Comparison of ENCODE assay signal across 15 cellular contexts in the genomic region with DNA sequence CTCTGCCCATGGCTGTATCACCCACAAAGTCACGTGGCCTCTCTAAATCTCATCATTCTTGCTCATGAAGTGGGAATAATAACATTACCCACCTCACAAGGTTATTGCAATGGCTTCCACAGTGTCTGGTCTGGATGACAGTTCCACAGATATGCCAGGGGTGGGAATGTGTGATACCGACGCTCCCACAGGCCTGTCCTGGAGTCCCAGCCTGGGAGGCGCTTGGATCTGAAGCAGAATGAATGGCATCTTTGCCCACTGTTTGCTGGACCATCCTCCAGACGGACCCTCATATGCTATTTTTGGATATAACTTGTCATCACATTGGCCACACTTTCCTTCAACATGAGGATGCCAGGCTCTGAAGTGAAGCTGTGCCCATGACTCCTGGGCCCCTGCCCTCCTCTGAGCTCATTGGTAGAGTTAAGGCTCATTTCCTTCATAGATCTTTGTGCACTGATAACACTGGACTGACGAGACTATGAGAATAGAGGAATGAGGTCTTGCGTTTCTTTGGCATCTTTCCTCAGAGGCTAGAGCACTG.
DNase-seq lines count a peak whose midpoint lies in the region; ATAC-seq and TF ChIP-seq lines count a peak whose summit lies in the region.
"Had no signal": no experiment of that assay in that cellular context is flagged by ENCODE, and none has a peak within 500 bp of the region (broad histone marks: within the 10 kb centered on the region; RNA-seq: fewer than 3 reads in every experiment).

No MANE protein-coding gene starts in this region.

- no peaks in the 10 kb centered on the region for H3K27me3 ChIP-seq in left ventricle myocardium inferior (ENCODE audit: low read depth)
- no peaks in the 10 kb centered on the region for H3K27me3 ChIP-seq in right atrium auricular region
- H3K27me3 ChIP-seq in SJCRH30: no peaks in the 10 kb centered on the region
- H3K27me3 ChIP-seq: BLaER1 treated with 17β-estradiol and CSF1 and Interleukin-3, amounts not matched to agents 10 nM and 100 nM had no signal

- peaks cover 6% of the 10 kb centered on the region for H3K27me3 Mint-ChIP-seq in osteocyte (ENCODE audit: unreplicated experiment)

- TF ChIP-seq CTCF in left ventricle myocardium inferior (IDR thresholded peaks at IDR 0.05; ENCODE audit: borderline replicate concordance): no peak
- no peak for TF ChIP-seq CTCF in right atrium auricular region (IDR thresholded peaks at IDR 0.05)
- no peak for TF ChIP-seq CTCF in osteocyte (IDR thresholded peaks at IDR 0.05)

- peaks cover 17% of the 10 kb centered on the region for H3K4me1 Mint-ChIP-seq in osteocyte (ENCODE audit: unreplicated experiment)
- H3K4me1 Mint-ChIP-seq: CD4-positive, CD25-positive, alpha-beta regulatory T cell had no signal

- H3K27ac ChIP-seq in left ventricle myocardium inferior (replicated peaks): no peak overlapping the region
- no peak overlapping the region for H3K27ac ChIP-seq in right atrium auricular region
- H3K27ac ChIP-seq in SJCRH30: no peak overlapping the region
- H3K27ac ChIP-seq: BLaER1 treated with 17β-estradiol and CSF1 and Interleukin-3, amounts not matched to agents 10 nM and 100 nM had no signal

- intact Hi-C loops in left cardiac atrium (cut with DNase I): no loop called here
- intact Hi-C loops in left ventricle myocardium inferior (cut with micrococcal nuclease): no loop called here

- no peaks in the 10 kb centered on the region for H3K36me3 ChIP-seq in left ventricle myocardium inferior
- no peaks in the 10 kb centered on the region for H3K36me3 ChIP-seq in right atrium auricular region
- H3K36me3 ChIP-seq in SJCRH30: no peaks in the 10 kb centered on the region
- H3K36me3 ChIP-seq: BLaER1 treated with 17β-estradiol and CSF1 and Interleukin-3, amounts not matched to agents 10 nM and 100 nM had no signal

- no peaks in the 10 kb centered on the region for H3K9me3 ChIP-seq in left ventricle myocardium inferior (replicated peaks)
- H3K9me3 ChIP-seq in right atrium auricular region: no peaks in the 10 kb centered on the region
- no peaks in the 10 kb centered on the region for H3K9me3 ChIP-seq in SJCRH30 (replicated peaks)
- H3K9me3 ChIP-seq: BLaER1 treated with 17β-estradiol and CSF1 and Interleukin-3, amounts not matched to agents 10 nM and 100 nM had no signal

- H3K4me1 ChIP-seq in left ventricle myocardium inferior (peaks cover 9% of the 10 kb centered on the region), right atrium auricular region (peaks cover 0 to 6% of the 10 kb centered on the region in 2 donors), SJCRH30 (no peaks in the 10 kb centered on the region)

- H3K9me3 Mint-ChIP-seq in osteocyte (ENCODE audit: unreplicated experiment): no peaks in the 10 kb centered on the region
- H3K9me3 Mint-ChIP-seq: HFFc6 had no signal

- DNase-seq in left cardiac atrium (no peak), left ventricle myocardium inferior (no peak), right atrium auricular region (ENCODE audit: low spot score) (peak; percentile 57), osteocyte (ENCODE audit: extremely low spot score, unreplicated experiment) (peak; percentile 36), NCI-H82 (lab: John Stamatoyannopoulos, UW) (no peak), SJCRH30 (no peak)
- no peak for DNase-seq in activated naive CD4-positive, alpha-beta T cell treated with anti-CD3 and anti-CD28 coated beads, Interleukin-2, amount 50 U/mL, for 16 hours
- DNase-seq: ACHN; CD4-positive, CD25-positive, alpha-beta regulatory T cell; DMS53; GF-D8; HCEC 1CT; HFFc6 had no signal

- no peaks in the 10 kb centered on the region for H3K36me3 Mint-ChIP-seq in osteocyte (ENCODE audit: unreplicated experiment)
- H3K36me3 Mint-ChIP-seq: CD4-positive, CD25-positive, alpha-beta regulatory T cell had no signal

- ATAC-seq in left cardiac atrium: peak; percentile 78 to 92
- ATAC-seq: HepG2 had no signal

- H3K4me3 Mint-ChIP-seq in osteocyte (ENCODE audit: unreplicated experiment): no peak overlapping the region
- H3K4me3 Mint-ChIP-seq: CD4-positive, CD25-positive, alpha-beta regulatory T cell; HFFc6 had no signal

- H3K4me3 ChIP-seq in left ventricle myocardium inferior (no peak overlapping the region), right atrium auricular region (no peak overlapping the region), SJCRH30 (no peak overlapping the region)
- H3K4me3 ChIP-seq: BLaER1 treated with 17β-estradiol and CSF1 and Interleukin-3, amounts not matched to agents 10 nM and 100 nM had no signal

- H3K27ac Mint-ChIP-seq in osteocyte (ENCODE audit: unreplicated experiment): no peak overlapping the region
- H3K27ac Mint-ChIP-seq: CD4-positive, CD25-positive, alpha-beta regulatory T cell; HFFc6 had no signal

Comparison
In these comparisons a context has a peak if more than half of its experiments do, and no peak if none do; other contexts are left out.
1. DNase-seq: peak in right atrium auricular region (single experiment) and osteocyte (single experiment); none in left cardiac atrium (single experiment), left ventricle myocardium inferior (single experiment), activated naive CD4-positive, alpha-beta T cell treated with anti-CD3 and anti-CD28 coated beads, Interleukin-2, amount 50 U/mL, for 16 hours (single experiment), NCI-H82 (single experiment) and SJCRH30 (0 of 2).